Comparison of ENCODE assay signal across 1 cellular context in genomic region chr7:115146148-115146547, GRCh38.
TF ChIP-seq lines count a peak whose summit lies in the region.

No MANE protein-coding gene starts in this region.

TF ChIP-seq in HepG2, 621 proteins besides CTCF, POLR2A, EP300 and RAD21 (continued from another document):
- TF ChIP-seq USF2 (IDR thresholded peaks at IDR 0.05; ENCODE audit: low read depth, low read length) (no peak), USF2 (CRISPR knock-in tag; IDR thresholded peaks at IDR 0.05; ENCODE audit: borderline replicate concordance) (no peak), MZF1 (CRISPR knock-in tag; IDR thresholded peaks at IDR 0.05; ENCODE audit: borderline replicate concordance) (no peak), NBN (conservative IDR thresholded peaks at IDR 0.05) (no peak), BORCS8-MEF2B (CRISPR knock-in tag; IDR thresholded peaks at IDR 0.05) (no peak), ZBTB2 (CRISPR knock-in tag; IDR thresholded peaks at IDR 0.05; ENCODE audit: low read depth) (no peak)
